17 cellular contexts compared by ENCODE assay signal in genomic region chr2:127658641-127659407, GRCh38. TPM values are rescaled to one million over a fixed set of nuclear protein-coding genes. Genes with fewer than 3 reads are reported as not detected.
DNase-seq lines count a peak whose midpoint lies in the region; ATAC-seq, FAIRE-seq and TF ChIP-seq lines count a peak whose summit lies in the region.
"Had no signal": no experiment of that assay in that cellular context is flagged by ENCODE, and none has a peak within 500 bp of the region (broad histone marks: within the 10 kb centered on the region; RNA-seq: fewer than 3 reads in every experiment).

No MANE protein-coding gene starts in this region.

- no peak for TF ChIP-seq EP300 in HepG2 (IDR thresholded peaks at IDR 0.05; ENCODE audit: low read depth in 2 of 2, low read length in 2 of 2)
- TF ChIP-seq EP300 in HepG2 (CRISPR knock-in tag; IDR thresholded peaks at IDR 0.05; ENCODE audit: borderline replicate concordance) = no peak

- CTCF ChIA-PET in HepG2 (lab: Yijun Ruan, JAX; ENCODE audit: low intra/inter-chr PET ratio, low total read pairs) = no interaction called here

- H3K27me3 ChIP-seq in HepG2 (ENCODE audit: control insufficient read depth in 1 of 2, insufficient read depth in 2 of 2, low read length in 2 of 2) (peaks cover 4 to 65% of the 10 kb centered on the region in 2 experiments), spleen (replicated peaks in 1 of 7) (peaks cover 0 to 23% (median 4%) of the 10 kb centered on the region in 7 donors)

- H3K4me1 ChIP-seq in HepG2 (ENCODE audit: insufficient read depth, low read length) (peaks cover 14% of the 10 kb centered on the region), spleen (peaks cover 12 to 96% (median 60%) of the 10 kb centered on the region in 6 donors)

- H3K9me3 ChIP-seq in HepG2 (ENCODE audit: low read length) = no peaks in the 10 kb centered on the region
- no peaks in the 10 kb centered on the region for H3K9me3 ChIP-seq in spleen

- in situ Hi-C loops in HepG2 (cut with HindIII; ENCODE audit: extremely low pct_ligation_motif_present, low pct_unique_long_range_greater_than_20kb) = no loop called here

- no peaks in the 10 kb centered on the region for H4K20me1 ChIP-seq in HepG2 (ENCODE audit: insufficient read depth, low read length)

- no TSS peak for BruUV-seq in HepG2 (replicated peaks; lab: Mats Ljungman, UMichigan)

- WGBS in HepG2 (ENCODE audit: low lambda C conversion rate) = 52% methylated on average over 18 of the region's 20 CpGs
- WGBS in spleen, 5 donors = 71 to 83% (median 76%) methylated on average over 17 to 20 of the region's 20 CpGs

- no peak for TF ChIP-seq RAD21 in HepG2 (CRISPR knock-in tag; IDR thresholded peaks at IDR 0.05)

- FAIRE-seq in HepG2 (lab: Jason Lieb, UNC) = no peak
- FAIRE-seq: islet of Langerhans, small intestine had no signal

- H2AFZ ChIP-seq in HepG2 (ENCODE audit: low read length) = no peak overlapping the region

- no peak for TF ChIP-seq CTCF in HepG2 (CRISPR knock-in tag; IDR thresholded peaks at IDR 0.05)
- TF ChIP-seq CTCF in spleen (IDR thresholded peaks at IDR 0.05 in 8 of 11, conservative IDR thresholded peaks at IDR 0.05 in 3 of 11) = no peak

- no peaks in the 10 kb centered on the region for H3K79me2 ChIP-seq in HepG2 (ENCODE audit: insufficient read depth, low read length)

- H3K36me3 ChIP-seq in HepG2 (replicated peaks in 1 of 2; ENCODE audit: control insufficient read depth in 1 of 2, insufficient read depth in 2 of 2, low read length in 2 of 2) (no peaks in the 10 kb centered on the region), spleen (peaks cover 0 to 40% (median 0%) of the 10 kb centered on the region in 6 donors)

- DNase-seq in NCI-H2171 (lab: John Stamatoyannopoulos, UW) = peak; percentile 42
- no peak for DNase-seq in HepG2 (ENCODE audit: low spot score)
- peak; percentile 72 for DNase-seq in spleen
- no peak for DNase-seq in NCI-H146 (lab: John Stamatoyannopoulos, UW)
- no peak for DNase-seq in activated CD4-positive, alpha-beta T cell treated with anti-CD3 and anti-CD28 coated beads, Interleukin-2, amount 50 U/mL, for 1 hour
- DNase-seq: activated CD4-positive, CD25-positive, alpha-beta regulatory T cell treated with anti-CD3 and anti-CD28 coated beads, Interleukin-2, amount 50 U/mL, for 72 hours; activated T-cell treated with anti-CD3 and anti-CD28 coated beads, Interleukin-2, amount 50 U/mL, for 24 hours; amniotic stem cell; H7; NCI-H1417; small intestine; substantia nigra had no signal

- TF ChIP-seq POLR2A in HepG2 (IDR thresholded peaks at IDR 0.05; ENCODE audit: insufficient read depth in 1 of 2, low read depth in 2 of 2, low read length in 2 of 2) = no peak
- TF ChIP-seq POLR2A in spleen (IDR thresholded peaks at IDR 0.05) = no peak

- intact Hi-C loops in HepG2 (cut with micrococcal nuclease; ENCODE audit: unreplicated experiment) = no loop called here
- intact Hi-C loops in spleen (cut with DNase I; ENCODE audit: low total_unique reads) = no loop called here

- ATAC-seq in HepG2 = no peak
- ATAC-seq in GM21515 (IDR thresholded peaks at IDR 0.05; ENCODE audit: unreplicated experiment) = no peak
- ATAC-seq in HG03039 (IDR thresholded peaks at IDR 0.05; ENCODE audit: unreplicated experiment) = no peak
- ATAC-seq: Panc1 had no signal

- peak overlapping the region; percentile 65 for H3K27ac ChIP-seq in cingulate gyrus (ENCODE audit: low read depth, low read length)
- no peak overlapping the region for H3K27ac ChIP-seq in HepG2 (ENCODE audit: extremely low read length, insufficient read depth, low read length)
- H3K27ac ChIP-seq in spleen = peak overlapping the region; percentile 49 to 88 (median 83)

- H3K9ac ChIP-seq in HepG2 (ENCODE audit: insufficient read depth, low read depth, low read length) = no peak overlapping the region

- H3K4me2 ChIP-seq in HepG2 (ENCODE audit: low read depth, low read length) = no peak overlapping the region

- no peak overlapping the region for H3K4me3 ChIP-seq in HepG2 (replicated peaks in 1 of 3; ENCODE audit: insufficient read depth in 1 of 3, low read depth in 2 of 3, low read length in 3 of 3)
- no peak overlapping the region for H3K4me3 ChIP-seq in spleen

- POLR2A ChIA-PET in HepG2 (lab: Yijun Ruan, JAX) = no interaction called here

RNA-seq across cellular contexts. Expression of gene GPR17, which starts 12.9 kb away (rescaled TPM):
- total RNA-seq in HepG2 (2016; rRNA removed; fragmentation: Illumina TruSeq; extraction: Trizol) (not detected in 2 replicates), spleen (under 1 TPM in 3 of 7 donors, not detected in 4; 0.22 to 0.79 (median 0.23) TPM)
- total RNA-seq in HepG2 (2016; cell fraction: cytosol; rRNA removed; fragmentation: Illumina TruSeq; extraction: Trizol; ENCODE audit: low read depth) = not detected in 2 replicates
- not detected in 2 replicates for total RNA-seq in HepG2 (2016; cell fraction: insoluble cytoplasmic fraction; rRNA removed; fragmentation: Illumina TruSeq; extraction: Trizol)
- not detected in 2 replicates for total RNA-seq in HepG2 (2016; cell fraction: membrane; rRNA removed; fragmentation: Illumina TruSeq; extraction: Trizol)
- total RNA-seq in HepG2 (2016; cell fraction: nucleus; rRNA removed; fragmentation: Illumina TruSeq; extraction: Trizol) = not detected in 2 replicates
- polyA plus RNA-seq in HepG2 (2011; rRNA removed) (not detected in 2 replicates), spleen (1 to 10 TPM in 1 of 3 donors, under 1 TPM in 2; 0.09 to 1.9 (median 0.26) TPM)
- polyA plus RNA-seq in HepG2 (2011; cell fraction: cytosol; rRNA removed) = not detected in 2 replicates
- not detected in 2 replicates for polyA plus RNA-seq in HepG2 (2011; cell fraction: nucleus; rRNA removed)
- polyA plus RNA-seq in HepG2 (2012) = not detected in 2 replicates
- polyA plus RNA-seq in HepG2 (2016; cell fraction: cytosol; fragmentation: Illumina TruSeq; extraction: Trizol; ENCODE audit: low read depth) = not detected in 2 replicates
- polyA plus RNA-seq in HepG2 (2016; cell fraction: insoluble cytoplasmic fraction; fragmentation: Illumina TruSeq; extraction: Trizol; ENCODE audit: low read depth) = not detected in 2 replicates
- not detected in 2 replicates for polyA plus RNA-seq in HepG2 (2016; cell fraction: membrane; fragmentation: Illumina TruSeq; extraction: Trizol; ENCODE audit: low read depth)
- polyA plus RNA-seq in HepG2 (2016; cell fraction: nucleus; fragmentation: Illumina TruSeq; extraction: Trizol; ENCODE audit: insufficient read depth, low read depth) = not detected in 2 replicates
- 0.08 TPM in 1 of 2 replicates, not detected in the other for polyA minus RNA-seq in HepG2 (2011; rRNA and poly(A)+ RNA removed; ENCODE audit: low replicate concordance)
- polyA minus RNA-seq in HepG2 (2011; cell fraction: cytosol; rRNA and poly(A)+ RNA removed) = not detected in 2 replicates
- not detected in 2 replicates for polyA minus RNA-seq in HepG2 (2011; cell fraction: nucleus; rRNA and poly(A)+ RNA removed)
- total RNA-seq: H7 had no signal

RNA-seq across cellular contexts. Expression of gene LIMS2, which starts 16.5 kb away (rescaled TPM):
- total RNA-seq in HepG2 (2016; rRNA removed; fragmentation: Illumina TruSeq; extraction: Trizol) = 0.90 and 1.0 TPM in 2 replicates
- total RNA-seq in HepG2 (2016; cell fraction: cytosol; rRNA removed; fragmentation: Illumina TruSeq; extraction: Trizol; ENCODE audit: low read depth) = 1.9 and 3.6 TPM in 2 replicates
- total RNA-seq in HepG2 (2016; cell fraction: insoluble cytoplasmic fraction; rRNA removed; fragmentation: Illumina TruSeq; extraction: Trizol) = 0.85 and 1.2 TPM in 2 replicates
- total RNA-seq in HepG2 (2016; cell fraction: membrane; rRNA removed; fragmentation: Illumina TruSeq; extraction: Trizol) = 2.6 and 3.9 TPM in 2 replicates
- 0.56 and 0.81 TPM in 2 replicates for total RNA-seq in HepG2 (2016; cell fraction: nucleus; rRNA removed; fragmentation: Illumina TruSeq; extraction: Trizol)
- polyA plus RNA-seq in HepG2 (2011; rRNA removed) = 1.9 and 2.0 TPM in 2 replicates
- polyA plus RNA-seq in HepG2 (2011; cell fraction: cytosol; rRNA removed) = 2.1 and 3.1 TPM in 2 replicates
- 2.0 and 2.2 TPM in 2 replicates for polyA plus RNA-seq in HepG2 (2011; cell fraction: nucleus; rRNA removed)
- polyA plus RNA-seq in HepG2 (2012) = 2.1 and 3.9 TPM in 2 replicates
- polyA plus RNA-seq in HepG2 (2016; cell fraction: cytosol; fragmentation: Illumina TruSeq; extraction: Trizol; ENCODE audit: low read depth) = 8.9 and 10.7 TPM in 2 replicates
- polyA plus RNA-seq in HepG2 (2016; cell fraction: insoluble cytoplasmic fraction; fragmentation: Illumina TruSeq; extraction: Trizol; ENCODE audit: low read depth) = 2.4 and 3.4 TPM in 2 replicates
- polyA plus RNA-seq in HepG2 (2016; cell fraction: membrane; fragmentation: Illumina TruSeq; extraction: Trizol; ENCODE audit: low read depth) = 8.6 and 9.2 TPM in 2 replicates
- polyA plus RNA-seq in HepG2 (2016; cell fraction: nucleus; fragmentation: Illumina TruSeq; extraction: Trizol; ENCODE audit: insufficient read depth, low read depth) = 1.5 TPM in 2 replicates
- polyA minus RNA-seq in HepG2 (2011; rRNA and poly(A)+ RNA removed; ENCODE audit: low replicate concordance) = 0.07 and 4.5 TPM in 2 replicates
- polyA minus RNA-seq in HepG2 (2011; cell fraction: cytosol; rRNA and poly(A)+ RNA removed) = 1.2 and 1.9 TPM in 2 replicates
- polyA minus RNA-seq in HepG2 (2011; cell fraction: nucleus; rRNA and poly(A)+ RNA removed) = 1.2 and 1.6 TPM in 2 replicates
- 100 to 1,000 TPM in 3 of 7 donors, 10 to 100 TPM in 4; 62.5 to 190 (median 76.3) TPM for total RNA-seq in spleen
- polyA plus RNA-seq in spleen = 100 to 1,000 TPM in 2 of 3 donors, 10 to 100 TPM in 1; 76.1 to 437 (median 328) TPM

RNA-seq across cellular contexts. Expression of gene SFT2D3, which starts 42.5 kb away (rescaled TPM):
- total RNA-seq in HepG2 (2016; rRNA removed; fragmentation: Illumina TruSeq; extraction: Trizol) (4.6 and 9.4 TPM in 2 replicates), spleen (10 to 100 TPM in 3 of 7 donors, 1 to 10 TPM in 4; 3.7 to 13.2 (median 9.6) TPM)
- total RNA-seq in HepG2 (2016; cell fraction: cytosol; rRNA removed; fragmentation: Illumina TruSeq; extraction: Trizol; ENCODE audit: low read depth) = 1.4 and 1.5 TPM in 2 replicates
- 5.2 and 9.2 TPM in 2 replicates for total RNA-seq in HepG2 (2016; cell fraction: insoluble cytoplasmic fraction; rRNA removed; fragmentation: Illumina TruSeq; extraction: Trizol)
- 4.6 and 5.1 TPM in 2 replicates for total RNA-seq in HepG2 (2016; cell fraction: membrane; rRNA removed; fragmentation: Illumina TruSeq; extraction: Trizol)
- total RNA-seq in HepG2 (2016; cell fraction: nucleus; rRNA removed; fragmentation: Illumina TruSeq; extraction: Trizol) = 10.3 and 11.4 TPM in 2 replicates
- polyA plus RNA-seq in HepG2 (2011; rRNA removed) (8.3 and 8.7 TPM in 2 replicates), spleen (1 to 10 TPM; 8.3 to 9.0 (median 8.8) TPM)
- polyA plus RNA-seq in HepG2 (2011; cell fraction: cytosol; rRNA removed) = 6.8 and 9.4 TPM in 2 replicates
- 3.7 and 4.4 TPM in 2 replicates for polyA plus RNA-seq in HepG2 (2011; cell fraction: nucleus; rRNA removed)
- polyA plus RNA-seq in HepG2 (2012) = not detected in 2 replicates
- polyA plus RNA-seq in HepG2 (2016; cell fraction: cytosol; fragmentation: Illumina TruSeq; extraction: Trizol; ENCODE audit: low read depth) = 1.3 and 1.4 TPM in 2 replicates
- 5.4 and 7.0 TPM in 2 replicates for polyA plus RNA-seq in HepG2 (2016; cell fraction: insoluble cytoplasmic fraction; fragmentation: Illumina TruSeq; extraction: Trizol; ENCODE audit: low read depth)
- 3.0 and 4.0 TPM in 2 replicates for polyA plus RNA-seq in HepG2 (2016; cell fraction: membrane; fragmentation: Illumina TruSeq; extraction: Trizol; ENCODE audit: low read depth)
- polyA plus RNA-seq in HepG2 (2016; cell fraction: nucleus; fragmentation: Illumina TruSeq; extraction: Trizol; ENCODE audit: insufficient read depth, low read depth) = 13.6 and 14.0 TPM in 2 replicates
- polyA minus RNA-seq in HepG2 (2011; rRNA and poly(A)+ RNA removed; ENCODE audit: low replicate concordance) = 2.4 and 7.5 TPM in 2 replicates
- 6.5 and 7.2 TPM in 2 replicates for polyA minus RNA-seq in HepG2 (2011; cell fraction: cytosol; rRNA and poly(A)+ RNA removed)
- 16.4 and 17.5 TPM in 2 replicates for polyA minus RNA-seq in HepG2 (2011; cell fraction: nucleus; rRNA and poly(A)+ RNA removed)

Comparison
In these comparisons a context has a peak if more than half of its experiments do, and no peak if none do; other contexts are left out.
1. DNase-seq: peak in NCI-H2171 (single experiment) and spleen (single experiment); none in HepG2 (single experiment), NCI-H146 (single experiment) and activated CD4-positive, alpha-beta T cell treated with anti-CD3 and anti-CD28 coated beads, Interleukin-2, amount 50 U/mL, for 1 hour (single experiment).
2. RNA of gene LIMS2, which starts 16.5 kb away (total RNA-seq): 62.5 to 190 TPM in spleen; 0.56 to 3.9 TPM in HepG2; every median in the first group is over 10 times any median in the second.